In genomic region chr7:102978280-102978679, GRCh38 we compare ENCODE assay signal across 9 cellular contexts.
DNase-seq lines count a peak whose midpoint lies in the region; ATAC-seq and TF ChIP-seq lines count a peak whose summit lies in the region.
"Had no signal": no experiment of that assay in that cellular context is flagged by ENCODE, and none has a peak within 500 bp of the region (broad histone marks: within the 10 kb centered on the region; RNA-seq: fewer than 3 reads in every experiment).

No MANE protein-coding gene starts in this region.

- H2BK15ac ChIP-seq in IMR-90 (ENCODE audit: low read depth, low read length) = peak overlapping the region; percentile 42; the same call in 2 of the 3 replicates

- peaks cover 2% of the 10 kb centered on the region; the same call in 1 of the 2 replicates for H3K9me3 ChIP-seq in IMR-90 (ENCODE audit: control insufficient read depth, insufficient read depth, low read length)

- no peak for TF ChIP-seq POLR2A in IMR-90 (IDR thresholded peaks at IDR 0.05; ENCODE audit: low read depth, low read length)

- BruUV-seq in IMR-90 (replicated peaks; lab: Mats Ljungman, UMichigan) = no TSS peak

- H3K14ac ChIP-seq in IMR-90 (replicated peaks; ENCODE audit: low read depth, low read length) = 0 out of 2 replicates have a peak overlapping the region, but pooled peaks have one; percentile 26

- WGBS in IMR-90 (ENCODE audit: extremely low coverage in 2 of 2, insufficient read length in 1 of 2), 2 experiments = no CpG with 5 or more reads among the region's 6 CpGs

- H4K91ac ChIP-seq in IMR-90 (ENCODE audit: insufficient read depth, low read depth, low read length) = peak overlapping the region; percentile 88

- H2BK120ac ChIP-seq in IMR-90 (ENCODE audit: low read depth, low read length) = peak overlapping the region; percentile 68

- peak; percentile 51 for ATAC-seq in IMR-90 (ENCODE audit: low read depth)
- no peak for ATAC-seq in HG02642 (IDR thresholded peaks at IDR 0.05; ENCODE audit: poor library complexity, unreplicated experiment)

- dilution Hi-C loops in IMR-90 (cut with HindIII; ENCODE audit: low sequenced_read_pairs, unreplicated experiment) = no loop called here

- no peak overlapping the region for H3K56ac ChIP-seq in IMR-90 (ENCODE audit: extremely low read depth, insufficient read depth, low read length)

- peak overlapping the region; percentile 80 for H2BK20ac ChIP-seq in IMR-90 (ENCODE audit: low read depth, low read length)

- H3K79me1 ChIP-seq in IMR-90 (ENCODE audit: low read depth in 1 of 2, low read length in 2 of 2) = no peaks in the 10 kb centered on the region

- CTCF ChIA-PET in IMR-90 (lab: Yijun Ruan, JAX) = no interaction called here

- no peak overlapping the region for H3K23ac ChIP-seq in IMR-90 (ENCODE audit: low read depth, low read length)

- no peaks in the 10 kb centered on the region for H3K9me1 ChIP-seq in IMR-90 (ENCODE audit: insufficient read depth, low read length)

- H2AFZ ChIP-seq in IMR-90 (replicated peaks; ENCODE audit: low read length, poor library complexity) = peak overlapping the region; percentile 69

- H4K5ac ChIP-seq in IMR-90 (ENCODE audit: low read depth, low read length) = peak overlapping the region; percentile 83

- peak; percentile 31 for DNase-seq in AG08395 (ENCODE audit: low spot score)
- peak; percentile 82 for DNase-seq in IMR-90
- peak; percentile 62 for DNase-seq in astrocyte of the hippocampus (ENCODE audit: low read depth, low spot score)
- DNase-seq in iris pigment epithelial cell (ENCODE audit: low read depth) = peak; percentile 94
- DNase-seq in NCI-H2171 treated with DMSO at 0.1 percent for 48 hours (lab: John Stamatoyannopoulos, UW) = no peak
- no peak for DNase-seq in NCI-H187 (lab: John Stamatoyannopoulos, UW)
- no peak for DNase-seq in T1000 (lab: John Stamatoyannopoulos, UW)
- DNase-seq: CD4-positive, alpha-beta T cell had no signal

- peak overlapping the region; percentile 55 for H2AK9ac ChIP-seq in IMR-90 (replicated peaks; ENCODE audit: low read depth, low read length, poor library complexity)

- H3K4ac ChIP-seq in IMR-90 (ENCODE audit: low read depth, low read length) = peak overlapping the region; percentile 81; the same call in 1 of the 2 replicates

- no peak overlapping the region for H3K4me3 ChIP-seq in IMR-90 (ENCODE audit: insufficient read depth, low read depth, low read length)

- H2AK5ac ChIP-seq in IMR-90 (ENCODE audit: low read depth, low read length) = peak overlapping the region; percentile 86; the same call in 1 of the 2 replicates

- peak overlapping the region; percentile 63 for H3K18ac ChIP-seq in IMR-90 (ENCODE audit: low read depth, low read length)

- no peak for TF ChIP-seq CTCF in IMR-90 (conservative IDR thresholded peaks at IDR 0.05; ENCODE audit: low read depth, low read length)

- in situ Hi-C loops in IMR-90 (cut with MboI; ENCODE audit: low sequenced_read_pairs) = no loop called here

- H4K20me1 ChIP-seq in IMR-90 (ENCODE audit: insufficient read depth, low read length) = no peaks in the 10 kb centered on the region

- no peak for TF ChIP-seq RAD21 in IMR-90 (IDR thresholded peaks at IDR 0.05; ENCODE audit: low read length)

- no peaks in the 10 kb centered on the region; the same call in 1 of the 2 replicates for H3K4me1 ChIP-seq in IMR-90 (ENCODE audit: control insufficient read depth, insufficient read depth, low read length)

- peak overlapping the region; percentile 29 to 72; a peak in 2 of 4 replicates for H4K8ac ChIP-seq in IMR-90 (ENCODE audit: low read depth in 2 of 2, low read length in 2 of 2)

- POLR2A ChIA-PET in IMR-90 (lab: Charles Lee; ENCODE audit: unreplicated experiment) = no interaction called here

- H3K27me3 ChIP-seq in IMR-90 (ENCODE audit: control insufficient read depth, insufficient read depth, low read length) = no peaks in the 10 kb centered on the region

- no peak overlapping the region for H3K9ac ChIP-seq in IMR-90 (ENCODE audit: low read depth, low read length)

- peak overlapping the region; percentile 75 for H2BK5ac ChIP-seq in IMR-90 (ENCODE audit: low read depth, low read length, poor library complexity, severe bottlenecking)

- no peak overlapping the region for H3K4me2 ChIP-seq in IMR-90 (ENCODE audit: low read depth, low read length)

- no peak overlapping the region for H3K27ac ChIP-seq in IMR-90 (ENCODE audit: insufficient read depth, low read length)

- no peaks in the 10 kb centered on the region for H3K36me3 ChIP-seq in IMR-90 (ENCODE audit: control insufficient read depth, insufficient read depth, low read length)

- intact Hi-C loops in IMR-90 (cut with micrococcal nuclease) = no loop called here

TF ChIP-seq in IMR-90, 13 proteins besides CTCF, POLR2A, EP300 and RAD21:
- TF ChIP-seq RCOR1 (IDR thresholded peaks at IDR 0.05; ENCODE audit: insufficient replicate concordance, low read length) (no peak), BHLHE40 (IDR thresholded peaks at IDR 0.05; ENCODE audit: low read depth, low read length) (no peak), SMC3 (IDR thresholded peaks at IDR 0.05; ENCODE audit: low read depth, low read length) (no peak), CEBPB (IDR thresholded peaks at IDR 0.05; ENCODE audit: low read depth, low read length) (peak; percentile 81), MAZ (IDR thresholded peaks at IDR 0.05; ENCODE audit: borderline replicate concordance, low read depth, low read length) (no peak), NFE2L2 (IDR thresholded peaks at IDR 0.05; ENCODE audit: low read depth, low read length) (peak; percentile 55; the same call in 1 of the 2 replicates), MXI1 (IDR thresholded peaks at IDR 0.05; ENCODE audit: borderline replicate concordance, low read depth, low read length) (no peak), RFX5 (IDR thresholded peaks at IDR 0.05; ENCODE audit: low read depth, low read length) (no peak), USF2 (IDR thresholded peaks at IDR 0.05; ENCODE audit: low read depth, low read length) (no peak), ELK1 (IDR thresholded peaks at IDR 0.05; ENCODE audit: borderline replicate concordance, low read depth, low read length) (no peak), FOS (IDR thresholded peaks at IDR 0.05; ENCODE audit: low read depth, low read length) (0 out of 2 replicates have a peak, but pooled peaks have one; percentile 23), CHD1 (IDR thresholded peaks at IDR 0.05; ENCODE audit: low read depth, low read length) (no peak), MAFK (IDR thresholded peaks at IDR 0.05; ENCODE audit: low read depth, low read length) (peak; percentile 38)

Comparison
In these comparisons a context has a peak if more than half of its experiments do, and no peak if none do; other contexts are left out.
1. DNase-seq: peak in AG08395 (single experiment), IMR-90 (single experiment), astrocyte of the hippocampus (single experiment) and iris pigment epithelial cell (single experiment); none in NCI-H2171 treated with DMSO at 0.1 percent for 48 hours (single experiment), NCI-H187 (0 of 2) and T1000 (single experiment).